ENCODE assay signal across 11 cellular contexts in the genomic region with DNA sequence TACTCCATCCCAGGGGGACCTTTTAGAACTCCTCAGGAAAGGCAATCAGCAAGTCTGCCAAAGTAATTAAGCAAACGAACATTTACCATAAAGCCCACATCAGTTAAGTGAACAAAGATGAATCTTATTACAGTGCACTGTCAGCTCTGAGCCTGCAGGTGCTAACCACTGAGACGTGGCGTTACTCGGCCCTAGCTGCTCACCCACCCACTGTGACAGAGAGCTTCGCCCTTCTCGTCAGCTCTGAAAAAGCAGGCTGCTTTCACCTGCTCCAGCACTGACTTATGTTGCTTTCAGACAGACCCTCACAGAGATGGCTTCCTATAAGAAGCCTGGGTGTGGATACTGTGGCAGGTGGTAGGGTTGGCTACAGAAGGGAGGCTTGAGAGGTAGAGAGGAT. TPM values are rescaled to one million over a fixed set of nuclear protein-coding genes. Genes with fewer than 3 reads are reported as not detected.
DNase-seq lines count a peak whose midpoint lies in the region; ATAC-seq, FAIRE-seq and TF ChIP-seq lines count a peak whose summit lies in the region.
"Had no signal": no experiment of that assay in that cellular context is flagged by ENCODE, and none has a peak within 500 bp of the region (broad histone marks: within the 10 kb centered on the region; RNA-seq: fewer than 3 reads in every experiment).

No MANE protein-coding gene starts in this region.

- H3K79me2 ChIP-seq in H1 (ENCODE audit: control insufficient read depth in 1 of 2, insufficient read depth in 2 of 2, low read length in 2 of 2), result no peaks in the 10 kb centered on the region

- H2AFZ ChIP-seq in H1 (ENCODE audit: low read length), result no peak overlapping the region

- H4K91ac ChIP-seq in H1 (replicated peaks; ENCODE audit: insufficient read length, low read length), result no peak overlapping the region

- POLR2A ChIA-PET in H1 (lab: Charles Lee; ENCODE audit: partially characterized antibody), result interaction anchor here (1.3 kb wide), 1 partner anchor 8 kb away, joined by 3 read pairs; no protein-coding TSS in a partner anchor

- FAIRE-seq in H1 (lab: Jason Lieb, UNC), result peak; percentile 68

- H3K36me3 ChIP-seq in H1 (ENCODE audit: control insufficient read depth in 2 of 4, insufficient read depth in 4 of 4, low read length in 3 of 4) (no peaks in the 10 kb centered on the region), esophagus muscularis mucosa (peaks cover 0 to 12% (median 3%) of the 10 kb centered on the region in 4 donors), heart right ventricle (peaks cover 0 to 13% (median 0%) of the 10 kb centered on the region in 9 donors)

- H3K4ac ChIP-seq in H1 (replicated peaks; ENCODE audit: insufficient read length, low read depth, low read length), result no peak overlapping the region

- peak; percentile 2; a peak in 1 of 4 replicates for TF ChIP-seq RAD21 in H1 (IDR thresholded peaks at IDR 0.05 in 1 of 2, conservative IDR thresholded peaks at IDR 0.05 in 1 of 2; ENCODE audit: low read depth in 2 of 2, low read length in 2 of 2)

- no peak overlapping the region for H3K56ac ChIP-seq in H1 (replicated peaks; ENCODE audit: insufficient read length, low read depth, low read length)

- no peak overlapping the region for H3K23ac ChIP-seq in H1 (ENCODE audit: insufficient read length)

- no peak overlapping the region for H2BK5ac ChIP-seq in H1 (ENCODE audit: low read depth, low read length)

- H3K27me3 ChIP-seq in H1 (replicated peaks in 1 of 4; ENCODE audit: control insufficient read depth in 3 of 4, extremely low read depth in 1 of 4, insufficient read depth in 3 of 4, low read length in 3 of 4) (no peaks in the 10 kb centered on the region), esophagus muscularis mucosa (no peaks in the 10 kb centered on the region), heart right ventricle (no peaks in the 10 kb centered on the region)

- WGBS in H1 (ENCODE audit: extremely low coverage in 1 of 2, insufficient coverage in 1 of 2, insufficient read length in 1 of 2, insufficient replicate concordance in 2 of 2, low coverage in 1 of 2, low lambda C conversion rate in 2 of 2, missing lambda C conversion rate in 1 of 2), 2 experiments, result 72% methylated on average over 6 of the region's 6 CpGs; no CpG with 5 or more reads in 1 of the 2 experiments
- WGBS in esophagus muscularis mucosa, result 95% methylated on average over 6 of the region's 6 CpGs
- 73 to 81% methylated on average over 6 of the region's 6 CpGs for WGBS in heart right ventricle, 2 donors

- H3K4me1 ChIP-seq in H1 (replicated peaks in 1 of 4; ENCODE audit: control insufficient read depth in 3 of 4, insufficient read depth in 4 of 4, low read length in 3 of 4) (peaks cover 6 to 28% (median 18%) of the 10 kb centered on the region in 4 experiments; a peak in 6 of 7 replicates), esophagus muscularis mucosa (peaks cover 10 to 17% (median 16%) of the 10 kb centered on the region in 4 donors), heart right ventricle (peaks cover 6 to 64% (median 41%) of the 10 kb centered on the region in 9 donors)

- no peak overlapping the region for H2AK5ac ChIP-seq in H1 (ENCODE audit: low read depth, low read length)

- H3K4me2 ChIP-seq in H1 (ENCODE audit: insufficient read depth in 1 of 2, low read depth in 2 of 2, low read length in 2 of 2), result no peak overlapping the region

- intact Hi-C loops in esophagus muscularis mucosa (cut with DNase I) (no loop called here), heart right ventricle (cut with DNase I) (no loop called here)

- H4K5ac ChIP-seq in H1 (ENCODE audit: insufficient read length, low read depth, low read length), result no peak overlapping the region

- H4K20me1 ChIP-seq in H1 (replicated peaks in 1 of 2; ENCODE audit: control insufficient read depth in 1 of 2, insufficient read depth in 2 of 2, low read length in 2 of 2), result no peaks in the 10 kb centered on the region

- TF ChIP-seq CTCF in H1 (IDR thresholded peaks at IDR 0.05; ENCODE audit: control extremely low read depth in 1 of 3, insufficient read depth in 1 of 3, low read depth in 1 of 3, low read length in 3 of 3), result peak in 2 of 3 experiments; percentile 22 to 24; a peak in 2 of 4 replicates
- TF ChIP-seq CTCF in esophagus muscularis mucosa (IDR thresholded peaks at IDR 0.05), result no peak
- TF ChIP-seq CTCF in heart right ventricle (IDR thresholded peaks at IDR 0.05), result no peak

- H3K9me3 ChIP-seq in H1 (ENCODE audit: insufficient read depth in 2 of 2, low read depth in 1 of 2, low read length in 1 of 2) (no peaks in the 10 kb centered on the region), esophagus muscularis mucosa (no peaks in the 10 kb centered on the region), heart right ventricle (no peaks in the 10 kb centered on the region)

- H3K14ac ChIP-seq in H1 (ENCODE audit: insufficient read length), result no peak overlapping the region

- CTCF ChIA-PET in H1 (lab: Charles Lee; ENCODE audit: partially characterized antibody), result interaction anchor here (0.6 to 3.2 kb wide), 7 partner anchors 11 to 283 kb away, joined by 3 to 20 read pairs (median 10); no protein-coding TSS in a partner anchor

- TF ChIP-seq EP300 in H1 (IDR thresholded peaks at IDR 0.05; ENCODE audit: borderline replicate concordance in 1 of 2, low read depth in 2 of 2, low read length in 2 of 2) (no peak), esophagus muscularis mucosa (IDR thresholded peaks at IDR 0.05) (no peak)

- no peaks in the 10 kb centered on the region for H3K79me1 ChIP-seq in H1 (ENCODE audit: low read depth, low read length)

- no peak overlapping the region for H2BK15ac ChIP-seq in H1 (ENCODE audit: low read length)

- no peak overlapping the region for H3K27ac ChIP-seq in H1 (ENCODE audit: low read depth, low read length)
- no peak overlapping the region for H3K27ac ChIP-seq in esophagus muscularis mucosa (replicated peaks in 1 of 4)
- H3K27ac ChIP-seq in heart right ventricle, result no peak overlapping the region

- H2BK12ac ChIP-seq in H1 (ENCODE audit: low read depth, low read length), result no peak overlapping the region

- H3K18ac ChIP-seq in H1 (ENCODE audit: extremely low read depth, low read length), result no peak overlapping the region

- ATAC-seq in GM18505 (IDR thresholded peaks at IDR 0.05; ENCODE audit: unreplicated experiment), result peak; percentile 59
- ATAC-seq in GM21423 (IDR thresholded peaks at IDR 0.05; ENCODE audit: unreplicated experiment), result peak; percentile 61
- peak; percentile 51 for ATAC-seq in HG03432 (IDR thresholded peaks at IDR 0.05; ENCODE audit: unreplicated experiment)
- no peak for ATAC-seq in HG03378 (IDR thresholded peaks at IDR 0.05; ENCODE audit: unreplicated experiment)
- no peak for ATAC-seq in heart right ventricle

- H3K23me2 ChIP-seq in H1 (ENCODE audit: low read depth, low read length), result no peaks in the 10 kb centered on the region

- H4K8ac ChIP-seq in H1 (ENCODE audit: extremely low read depth, insufficient read depth, low read length), result no peak overlapping the region

- H2BK20ac ChIP-seq in H1 (ENCODE audit: low read length), result no peak overlapping the region; the same call in 1 of the 2 replicates

- no peak overlapping the region for H2BK120ac ChIP-seq in H1 (replicated peaks; ENCODE audit: low read depth, low read length)

- DNase-seq in H1 (ENCODE audit: low read depth in 1 of 2, low spot score in 2 of 2), result no peak
- DNase-seq in esophagus muscularis mucosa (ENCODE audit: extremely low spot score), result no peak
- no peak for DNase-seq in heart right ventricle
- no peak for DNase-seq in C1 segment of cervical spinal cord (lab: John Stamatoyannopoulos, UW)
- DNase-seq: caudate nucleus, MM.1S, trophoblast cell had no signal

- H3K9ac ChIP-seq in H1 (replicated peaks in 1 of 4; ENCODE audit: extremely low read depth in 1 of 4, low read depth in 3 of 4, low read length in 3 of 4), result no peak overlapping the region

- no peak overlapping the region for H3K4me3 ChIP-seq in H1 (ENCODE audit: extremely low read depth in 1 of 4, insufficient read depth in 2 of 4, low read depth in 3 of 4, low read length in 4 of 4)
- H3K4me3 ChIP-seq in esophagus muscularis mucosa, result no peak overlapping the region
- H3K4me3 ChIP-seq in heart right ventricle, result no peak overlapping the region

- no peak for TF ChIP-seq POLR2A in GM18505 (IDR thresholded peaks at IDR 0.05; ENCODE audit: borderline replicate concordance, extremely low read depth, insufficient read depth, insufficient read length)
- TF ChIP-seq POLR2A in H1 (IDR thresholded peaks at IDR 0.05; ENCODE audit: control extremely low read depth in 1 of 2, low read depth in 2 of 2, low read length in 2 of 2), result no peak
- TF ChIP-seq POLR2A in esophagus muscularis mucosa (IDR thresholded peaks at IDR 0.05; ENCODE audit: low read depth), result no peak

TF ChIP-seq in H1, 55 proteins besides CTCF, POLR2A, EP300 and RAD21 (continues in another document):
- TF ChIP-seq SIRT6 (IDR thresholded peaks at IDR 0.05; ENCODE audit: low read length) (no peak), CBX8 (IDR thresholded peaks at IDR 0.05; ENCODE audit: borderline replicate concordance, low read depth, low read length) (no peak), YY1 (IDR thresholded peaks at IDR 0.05; ENCODE audit: low read depth, low read length) (no peak), SIX5 (IDR thresholded peaks at IDR 0.05; ENCODE audit: low read depth, low read length) (no peak), RXRA (IDR thresholded peaks at IDR 0.05; ENCODE audit: insufficient read depth, low read depth, low read length) (no peak), SP4 (IDR thresholded peaks at IDR 0.05; ENCODE audit: low read length) (no peak), PHF8 (conservative IDR thresholded peaks at IDR 0.05; ENCODE audit: low read depth, low read length) (no peak), POLR2AphosphoS5 (IDR thresholded peaks at IDR 0.05; ENCODE audit: low read depth, low read length) (no peak), EGR1 (IDR thresholded peaks at IDR 0.05; ENCODE audit: borderline replicate concordance, low read depth, low read length) (no peak), HDAC6 (IDR thresholded peaks at IDR 0.05; ENCODE audit: low read depth, low read length) (no peak), TAF7 (optimal IDR thresholded peaks at IDR 0.05; ENCODE audit: borderline replicate concordance, low read depth, low read length) (no peak)

RNA-seq across cellular contexts. Expression of gene KCNIP2, which starts 57.7 kb away (rescaled TPM):
- total RNA-seq in H1 (2021; fragmentation: NEBNext Ultra II Directional; extraction: Animal tissue kit (Norgen Biotek cat#: 25700)), result 4.7 and 6.0 TPM in 2 replicates
- 2.7 and 3.5 TPM in 2 replicates for polyA plus RNA-seq in H1 (2011; rRNA removed)
- 3.2 TPM for polyA plus RNA-seq in H1 (2011; cell fraction: cytosol; rRNA removed)
- 15.8 TPM for polyA plus RNA-seq in H1 (2011; cell fraction: nucleus; rRNA removed)
- polyA plus RNA-seq in H1 (2012, experiment 1 of 2), result 4.9 to 7.2 TPM (median 5.8 TPM) in 4 replicates
- polyA plus RNA-seq in H1 (2012, experiment 2 of 2), result 2.4 TPM
- 3.4 TPM for polyA plus RNA-seq in H1 (2013, experiment 1 of 2)
- polyA plus RNA-seq in H1 (2013, experiment 2 of 2), result 3.1 TPM
- polyA minus RNA-seq in H1 (2011; rRNA and poly(A)+ RNA removed), result 3.1 and 6.2 TPM in 2 replicates
- 1.8 TPM for polyA minus RNA-seq in H1 (2011; cell fraction: cytosol; rRNA and poly(A)+ RNA removed)
- 2.9 TPM for polyA minus RNA-seq in H1 (2011; cell fraction: nucleus; rRNA and poly(A)+ RNA removed)
- 1 to 10 TPM in 1 of 4 donors, under 1 TPM in 3; 0.32 to 1.7 (median 0.54) TPM for total RNA-seq in esophagus muscularis mucosa
- total RNA-seq in heart right ventricle, result 100 to 1,000 TPM in 7 of 10 donors, 10 to 100 TPM in 3; 15.5 to 707 (median 190) TPM
- polyA plus RNA-seq in heart right ventricle, result 100 to 1,000 TPM; 264 to 452 TPM

Comparison
In these comparisons a context has a peak if more than half of its experiments do, and no peak if none do; other contexts are left out.
1. ATAC-seq: peak in GM18505 (single experiment), GM21423 (single experiment) and HG03432 (single experiment); none in HG03378 (single experiment) and heart right ventricle (0 of 8).
2. CTCF ChIP-seq: peak in H1 (2 of 3); none in esophagus muscularis mucosa (0 of 3) and heart right ventricle (0 of 9).